ENCODE assay signal across 15 cellular contexts in genomic region chr4:156195914-156196313, GRCh38.
DNase-seq lines count a peak whose midpoint lies in the region; ATAC-seq and TF ChIP-seq lines count a peak whose summit lies in the region.
"Had no signal": no experiment of that assay in that cellular context is flagged by ENCODE, and none has a peak within 500 bp of the region (broad histone marks: within the 10 kb centered on the region; RNA-seq: fewer than 3 reads in every experiment).

No MANE protein-coding gene starts in this region.

- ATAC-seq in GM19023 (IDR thresholded peaks at IDR 0.05; ENCODE audit: unreplicated experiment) (peak; percentile 88), GM21717 (IDR thresholded peaks at IDR 0.05; ENCODE audit: unreplicated experiment) (peak; percentile 95), HG03139 (IDR thresholded peaks at IDR 0.05; ENCODE audit: unreplicated experiment) (peak; percentile 89)
- ATAC-seq: activated T-helper 17 cell treated with anti-CD3 and anti-CD28 coated beads, Interleukin-2, amount 50 U/mL, for 72 hours; left ventricle myocardium superior had no signal

- H3K4me1 Mint-ChIP-seq in activated CD4-positive, alpha-beta T cell treated with anti-CD3 and anti-CD28 coated beads, Interleukin-2, amount 10 ng/mL, durations not matched to agents 7 days and 5 days, result no peaks in the 10 kb centered on the region
- H3K4me1 Mint-ChIP-seq: activated T-helper 17 cell treated with anti-CD3 and anti-CD28 coated beads, Interleukin-2, amount 50 U/mL, for 72 hours; central memory CD8-positive, alpha-beta T cell had no signal

- no peaks in the 10 kb centered on the region for H3K9me3 Mint-ChIP-seq in activated CD4-positive, alpha-beta T cell treated with anti-CD3 and anti-CD28 coated beads, Interleukin-2, amount 10 ng/mL, durations not matched to agents 7 days and 5 days

- CTCF ChIA-PET in activated CD4-positive, alpha-beta T cell treated with anti-CD3 and anti-CD28 coated beads, Interleukin-2, amount 10 ng/mL, durations not matched to agents 7 days and 5 days (lab: Charles Lee), result no interaction called here

- H3K4me3 ChIP-seq in choroid plexus epithelial cell (ENCODE audit: low read depth, low read length), result no peak overlapping the region
- H3K4me3 ChIP-seq: HAP-1, tibial nerve had no signal

- no peak for TF ChIP-seq CTCF in choroid plexus epithelial cell (conservative IDR thresholded peaks at IDR 0.05; ENCODE audit: low read depth, low read length)

- H3K36me3 Mint-ChIP-seq in activated CD4-positive, alpha-beta T cell treated with anti-CD3 and anti-CD28 coated beads, Interleukin-2, amount 10 ng/mL, durations not matched to agents 7 days and 5 days (ENCODE audit: low read depth), result no peaks in the 10 kb centered on the region

- H3K27me3 Mint-ChIP-seq in activated CD4-positive, alpha-beta T cell treated with anti-CD3 and anti-CD28 coated beads, Interleukin-2, amount 10 ng/mL, durations not matched to agents 7 days and 5 days, result no peaks in the 10 kb centered on the region
- H3K27me3 Mint-ChIP-seq: activated T-helper 17 cell treated with anti-CD3 and anti-CD28 coated beads, Interleukin-2, amount 50 U/mL, for 72 hours; central memory CD8-positive, alpha-beta T cell had no signal

- DNase-seq in choroid plexus epithelial cell (ENCODE audit: low read depth) (peak; percentile 55), foreskin melanocyte (no peak)
- DNase-seq in activated CD4-positive, alpha-beta T cell treated with anti-CD3 and anti-CD28 coated beads, Interleukin-2, amount 10 ng/mL, durations not matched to agents 7 days and 5 days, result no peak
- no peak for DNase-seq in activated CD4-positive, alpha-beta T cell treated with anti-CD3 and anti-CD28 coated beads, Interleukin-2, amount 50 U/mL, for 1 hour
- no peak for DNase-seq in activated CD8-positive, alpha-beta memory T cell treated with anti-CD3 and anti-CD28 coated beads, Interleukin-2, amount 50 U/mL, for 48 hours
- DNase-seq: DND-41, left ventricle myocardium superior, NCI-H1092 had no signal

- H3K27ac Mint-ChIP-seq in activated CD4-positive, alpha-beta T cell treated with anti-CD3 and anti-CD28 coated beads, Interleukin-2, amount 10 ng/mL, durations not matched to agents 7 days and 5 days, result no peak overlapping the region
- H3K27ac Mint-ChIP-seq: activated T-helper 17 cell treated with anti-CD3 and anti-CD28 coated beads, Interleukin-2, amount 50 U/mL, for 72 hours had no signal

- H3K4me3 Mint-ChIP-seq in activated CD4-positive, alpha-beta T cell treated with anti-CD3 and anti-CD28 coated beads, Interleukin-2, amount 10 ng/mL, durations not matched to agents 7 days and 5 days, result no peak overlapping the region
- H3K4me3 Mint-ChIP-seq: activated T-helper 17 cell treated with anti-CD3 and anti-CD28 coated beads, Interleukin-2, amount 50 U/mL, for 72 hours; central memory CD8-positive, alpha-beta T cell had no signal

- POLR2A ChIA-PET in activated CD4-positive, alpha-beta T cell treated with anti-CD3 and anti-CD28 coated beads, Interleukin-2, amount 10 ng/mL, durations not matched to agents 7 days and 5 days (lab: Charles Lee), result no interaction called here
